In the genomic region with DNA sequence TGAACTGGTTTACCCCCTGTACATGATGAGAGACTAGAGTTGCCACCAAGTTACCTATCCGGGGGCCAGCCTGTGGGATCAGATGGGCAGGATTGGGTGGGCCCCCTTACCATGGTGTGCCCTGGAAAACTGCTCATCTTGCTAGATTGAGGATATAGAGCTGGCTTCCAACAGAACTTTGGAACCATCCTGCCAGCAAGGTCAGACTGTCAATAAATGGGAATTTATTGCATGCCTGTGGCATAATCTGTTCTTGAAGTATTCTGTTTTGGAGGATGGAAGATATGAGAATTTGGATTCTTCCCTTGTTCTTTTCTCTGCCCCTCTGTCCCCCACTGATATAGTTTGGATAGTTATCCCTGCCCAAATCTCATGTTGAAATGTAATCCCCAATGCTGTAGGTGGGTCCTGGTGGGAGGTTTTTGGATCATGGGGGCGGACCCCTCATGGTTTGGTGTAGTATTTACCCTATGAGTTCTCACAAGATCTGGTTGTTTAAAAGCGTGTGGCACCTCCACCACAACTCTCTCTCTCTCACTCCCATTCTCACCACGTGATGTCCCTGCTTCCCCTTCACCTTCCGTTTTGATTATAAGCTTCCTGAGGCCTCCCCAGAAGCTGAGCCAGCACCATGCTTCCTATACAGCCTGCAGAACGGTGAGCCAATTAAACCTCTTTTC, we compare ENCODE assay signal across 18 cellular contexts. TPM values are rescaled to one million over a fixed set of nuclear protein-coding genes. Genes with fewer than 3 reads are reported as not detected.
DNase-seq lines count a peak whose midpoint lies in the region; ATAC-seq and TF ChIP-seq lines count a peak whose summit lies in the region.
"Had no signal": no experiment of that assay in that cellular context is flagged by ENCODE, and none has a peak within 500 bp of the region (broad histone marks: within the 10 kb centered on the region; RNA-seq: fewer than 3 reads in every experiment).

No MANE protein-coding gene starts in this region.

- TF ChIP-seq CTCF in activated B cell treated with CpG ODN at 0.5 μM for 24 hours (IDR thresholded peaks at IDR 0.05) (no peak), liver (IDR thresholded peaks at IDR 0.05; ENCODE audit: low read depth, low read length, missing input control) (no peak), type B pancreatic cell (conservative IDR thresholded peaks at IDR 0.05) (no peak), GM20000 (IDR thresholded peaks at IDR 0.05; ENCODE audit: extremely low read depth, missing control alignments) (no peak)

- no peaks in the 10 kb centered on the region for H3K9me3 ChIP-seq in liver (ENCODE audit: control insufficient read depth in 4 of 4, low read length in 3 of 4)
- H3K9me3 ChIP-seq: ascending aorta, BE2C had no signal

- no peaks in the 10 kb centered on the region for H3K27me3 Mint-ChIP-seq in stimulated activated naive CD8-positive, alpha-beta T cell treated with anti-CD3 and anti-CD28 coated beads, Interleukin-15, Interleukin-2, amounts not matched to agents 100 ng/mL and 50 ng/mL, for 24 hours
- H3K27me3 Mint-ChIP-seq in activated B cell treated with CpG ODN at 0.5 μM for 24 hours = no peaks in the 10 kb centered on the region
- no peaks in the 10 kb centered on the region for H3K27me3 Mint-ChIP-seq in type B pancreatic cell

- intact Hi-C loops in activated B cell treated with CpG ODN at 0.5 μM for 24 hours (cut with micrococcal nuclease) = loop anchor here (5.0 kb wide), 1 partner anchor 233 kb away; no protein-coding TSS in a partner anchor

- H3K4me1 ChIP-seq in liver (ENCODE audit: control insufficient read depth in 4 of 4, insufficient read depth in 4 of 4, low read length in 3 of 4) = peaks cover 0 to 29% (median 23%) of the 10 kb centered on the region in 4 donors
- H3K4me1 ChIP-seq: BE2C had no signal

- no peak overlapping the region for H3K27ac ChIP-seq in liver (ENCODE audit: low read depth in 1 of 2, low read length in 2 of 2)
- H3K27ac ChIP-seq: ascending aorta, WERI-Rb-1 had no signal

- H3K4me3 Mint-ChIP-seq in stimulated activated naive CD8-positive, alpha-beta T cell treated with anti-CD3 and anti-CD28 coated beads, Interleukin-15, Interleukin-2, amounts not matched to agents 100 ng/mL and 50 ng/mL, for 24 hours = peak overlapping the region; percentile 34
- H3K4me3 Mint-ChIP-seq in activated B cell treated with CpG ODN at 0.5 μM for 24 hours (peak overlapping the region; percentile 7), type B pancreatic cell (peak overlapping the region; percentile 38)

- POLR2A ChIA-PET in activated B cell treated with CpG ODN at 0.5 μM for 24 hours (lab: Charles Lee) = interaction anchor here (0.6 to 1.3 kb wide), 7 partner anchors 13 to 878 kb away, joined by 3 to 8 read pairs (median 3); a partner anchor contains a TSS

- H3K9me3 Mint-ChIP-seq in stimulated activated naive CD8-positive, alpha-beta T cell treated with anti-CD3 and anti-CD28 coated beads, Interleukin-15, Interleukin-2, amounts not matched to agents 100 ng/mL and 50 ng/mL, for 24 hours = peaks cover 9% of the 10 kb centered on the region
- H3K9me3 Mint-ChIP-seq in activated B cell treated with CpG ODN at 0.5 μM for 24 hours = peaks cover 6% of the 10 kb centered on the region
- no peaks in the 10 kb centered on the region for H3K9me3 Mint-ChIP-seq in type B pancreatic cell

- ATAC-seq in stimulated activated naive CD8-positive, alpha-beta T cell treated with anti-CD3 and anti-CD28 coated beads, Interleukin-15, Interleukin-2, amounts not matched to agents 100 U/mL and 50 U/mL, for 24 hours = no peak
- ATAC-seq in activated B cell treated with CpG ODN at 0.5 μM for 24 hours (ENCODE audit: low read depth) = no peak
- ATAC-seq in GM18861 (IDR thresholded peaks at IDR 0.05; ENCODE audit: unreplicated experiment) = no peak

- CTCF ChIA-PET in activated B cell treated with CpG ODN at 0.5 μM for 24 hours (lab: Charles Lee) = no interaction called here

- H3K4me3 ChIP-seq in liver (ENCODE audit: low read depth in 1 of 3, low read length in 3 of 3) = no peak overlapping the region
- H3K4me3 ChIP-seq: ascending aorta had no signal

- peaks cover 0 to 4% (median 3%) of the 10 kb centered on the region in 4 donors for H3K36me3 ChIP-seq in liver (ENCODE audit: control insufficient read depth in 4 of 4, insufficient read depth in 3 of 4, low read depth in 1 of 4, low read length in 3 of 4)

- DNase-seq in stimulated activated naive CD8-positive, alpha-beta T cell treated with anti-CD3 and anti-CD28 coated beads, Interleukin-15, Interleukin-2, amounts not matched to agents 100 U/mL and 50 U/mL, for 24 hours = no peak
- DNase-seq in activated B cell treated with CpG ODN at 0.5 μM for 24 hours = no peak
- no peak for DNase-seq in type B pancreatic cell (ENCODE audit: extremely low spot score, unreplicated experiment)
- no peak for DNase-seq in GM20000 (ENCODE audit: low spot score)
- DNase-seq in AG08396 (ENCODE audit: low spot score) = no peak
- DNase-seq: BE2C, DMS79, erythroblast, NCI-H1092, WERI-Rb-1 had no signal

- WGBS in liver = 78% methylated on average over 6 of the region's 6 CpGs

- H3K27ac Mint-ChIP-seq in stimulated activated naive CD8-positive, alpha-beta T cell treated with anti-CD3 and anti-CD28 coated beads, Interleukin-15, Interleukin-2, amounts not matched to agents 100 ng/mL and 50 ng/mL, for 24 hours = peak overlapping the region; percentile 24
- H3K27ac Mint-ChIP-seq in activated B cell treated with CpG ODN at 0.5 μM for 24 hours (peak overlapping the region; percentile 7), type B pancreatic cell (no peak overlapping the region)

- H3K36me3 Mint-ChIP-seq in stimulated activated naive CD8-positive, alpha-beta T cell treated with anti-CD3 and anti-CD28 coated beads, Interleukin-15, Interleukin-2, amounts not matched to agents 100 ng/mL and 50 ng/mL, for 24 hours (ENCODE audit: low read depth) = peaks cover 51% of the 10 kb centered on the region
- peaks cover 40% of the 10 kb centered on the region for H3K36me3 Mint-ChIP-seq in activated B cell treated with CpG ODN at 0.5 μM for 24 hours (ENCODE audit: low read depth)
- H3K36me3 Mint-ChIP-seq in type B pancreatic cell = peaks cover 43% of the 10 kb centered on the region

- H3K9ac ChIP-seq in liver (ENCODE audit: low read depth in 1 of 2, low read length in 2 of 2) = no peak overlapping the region

- peaks cover 46% of the 10 kb centered on the region for H3K4me1 Mint-ChIP-seq in stimulated activated naive CD8-positive, alpha-beta T cell treated with anti-CD3 and anti-CD28 coated beads, Interleukin-15, Interleukin-2, amounts not matched to agents 100 ng/mL and 50 ng/mL, for 24 hours (ENCODE audit: low read depth)
- H3K4me1 Mint-ChIP-seq in activated B cell treated with CpG ODN at 0.5 μM for 24 hours (peaks cover 40% of the 10 kb centered on the region), type B pancreatic cell (ENCODE audit: unreplicated experiment) (peaks cover 28% of the 10 kb centered on the region)

- no peaks in the 10 kb centered on the region for H3K27me3 ChIP-seq in liver (ENCODE audit: control insufficient read depth in 4 of 4, insufficient read depth in 4 of 4, low read length in 3 of 4)
- H3K27me3 ChIP-seq: ascending aorta, BE2C had no signal

- TF ChIP-seq RAD21 in liver (IDR thresholded peaks at IDR 0.05) = no peak

TF ChIP-seq in liver, 16 proteins besides CTCF, POLR2A, EP300 and RAD21:
- TF ChIP-seq HNF4A (conservative IDR thresholded peaks at IDR 0.05) = peak; percentile 48 to 66
- TF ChIP-seq FOXA2 (IDR thresholded peaks at IDR 0.05) = no peak

RNA-seq across cellular contexts. Expression of a gene that starts 3.7 kb away (rescaled TPM):
- total RNA-seq in activated B cell treated with CpG ODN at 0.5 μM for 24 hours (24.5 and 26.3 TPM in 2 replicates), liver (10 to 100 TPM; 27.5 to 76.2 TPM), type B pancreatic cell (ENCODE audit: low replicate concordance) (50.5 and 60.7 TPM in 2 replicates)
- polyA plus RNA-seq in liver = 10 to 100 TPM; 30.0 to 46.9 TPM

RNA-seq across cellular contexts. Expression of a gene that starts 6.5 kb away (rescaled TPM):
- total RNA-seq in activated B cell treated with CpG ODN at 0.5 μM for 24 hours (0.66 and 0.98 TPM in 2 replicates), liver (under 1 TPM in 1 of 2 donors, not detected in 1; 0.33 TPM), type B pancreatic cell (ENCODE audit: low replicate concordance) (0.48 and 0.53 TPM in 2 replicates)
- polyA plus RNA-seq in liver = under 1 TPM in 1 of 2 donors, not detected in 1; 0.25 TPM
- total RNA-seq: ascending aorta, glomerular endothelial cell, posterior vena cava, SK-MEL-5 had no signal
- polyA plus RNA-seq: H1 had no signal

RNA-seq across cellular contexts. Expression of a gene that starts 10.4 kb away (rescaled TPM):
- total RNA-seq in activated B cell treated with CpG ODN at 0.5 μM for 24 hours (76.4 and 80.3 TPM in 2 replicates), liver (10 to 100 TPM; 16.3 to 29.8 TPM), type B pancreatic cell (ENCODE audit: low replicate concordance) (49.0 and 67.1 TPM in 2 replicates)
- polyA plus RNA-seq in liver = 10 to 100 TPM; 13.6 to 32.9 TPM

RNA-seq across cellular contexts. Expression of a gene that starts 14.3 kb away (rescaled TPM):
- total RNA-seq in activated B cell treated with CpG ODN at 0.5 μM for 24 hours (88.5 and 117 TPM in 2 replicates), liver (10 to 100 TPM; 14.6 to 19.6 TPM), type B pancreatic cell (ENCODE audit: low replicate concordance) (44.3 and 47.3 TPM in 2 replicates)
- polyA plus RNA-seq in liver = 10 to 100 TPM; 36.3 to 38.7 TPM

RNA-seq across cellular contexts. Expression of a gene that starts 16.9 kb away (rescaled TPM):
- 12.7 and 16.3 TPM in 2 replicates for total RNA-seq in activated B cell treated with CpG ODN at 0.5 μM for 24 hours
- 1 to 10 TPM; 3.2 to 6.6 TPM for total RNA-seq in liver
- polyA plus RNA-seq in liver = 10 to 100 TPM in 1 of 2 donors, 1 to 10 TPM in 1; 7.4 to 13.4 TPM
- 16.9 and 22.6 TPM in 2 replicates for total RNA-seq in type B pancreatic cell (ENCODE audit: low replicate concordance)
